13 cellular contexts compared by ENCODE assay signal in the genomic region with DNA sequence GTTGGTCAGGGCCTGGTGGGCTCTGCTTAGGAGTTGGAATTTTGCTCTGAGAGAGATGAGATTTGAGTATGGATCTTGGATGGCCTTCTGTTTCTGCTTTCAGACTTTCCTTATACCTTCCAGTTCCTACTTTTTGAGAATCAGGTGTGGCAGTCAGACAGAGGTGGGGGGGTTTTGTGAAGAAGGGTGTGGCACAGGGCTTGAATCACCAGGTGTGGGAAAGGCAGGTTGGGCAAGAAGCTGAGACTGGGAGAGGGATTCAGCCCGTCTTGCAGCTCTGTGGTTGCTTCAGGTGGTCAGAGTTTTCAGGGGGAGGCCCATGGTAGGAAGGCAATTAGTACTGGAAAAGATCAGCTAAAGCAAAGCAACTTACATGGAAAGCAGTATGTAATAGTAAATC.
DNase-seq lines count a peak whose midpoint lies in the region; ATAC-seq, FAIRE-seq and TF ChIP-seq lines count a peak whose summit lies in the region.
"Had no signal": no experiment of that assay in that cellular context is flagged by ENCODE, and none has a peak within 500 bp of the region (broad histone marks: within the 10 kb centered on the region; RNA-seq: fewer than 3 reads in every experiment).

No MANE protein-coding gene starts in this region.

- no peak overlapping the region for H3K9ac ChIP-seq in BLaER1

- BruUV-seq in Caco-2 (replicated peaks; lab: Mats Ljungman, UMichigan) = no TSS peak

- TF ChIP-seq CTCF in Caco-2 (IDR thresholded peaks at IDR 0.05; ENCODE audit: insufficient read depth in 1 of 2, low read depth in 1 of 2, low read length in 1 of 2, severe bottlenecking in 1 of 2, unreplicated experiment in 1 of 2) (no peak), bronchial epithelial cell (IDR thresholded peaks at IDR 0.05; ENCODE audit: insufficient read depth, low read length, severe bottlenecking) (no peak), neutrophil (IDR thresholded peaks at IDR 0.05) (no peak)

- H3K27ac ChIP-seq in BLaER1 = no peak overlapping the region
- peak overlapping the region; percentile 70 for H3K27ac ChIP-seq in neutrophil
- H3K27ac ChIP-seq: epithelial cell of prostate had no signal

- CTCF ChIA-PET in Caco-2 (lab: Charles Lee) = no interaction called here

- H3K4me2 ChIP-seq in BLaER1 = peak overlapping the region; percentile 73

- no peaks in the 10 kb centered on the region for H3K27me3 ChIP-seq in BLaER1
- no peaks in the 10 kb centered on the region for H3K27me3 ChIP-seq in Caco-2 (replicated peaks; ENCODE audit: control insufficient read depth, insufficient read depth, low read length)
- no peaks in the 10 kb centered on the region for H3K27me3 ChIP-seq in bronchial epithelial cell (ENCODE audit: control insufficient read depth, insufficient read depth, low read length)
- no peaks in the 10 kb centered on the region for H3K27me3 ChIP-seq in neutrophil

- peaks cover 19% of the 10 kb centered on the region for H3K4me1 Mint-ChIP-seq in Caco-2 (ENCODE audit: low read depth, unreplicated experiment)

- intact Hi-C loops in Caco-2 (cut with micrococcal nuclease; ENCODE audit: unreplicated experiment) = loop anchor here (10.0 kb wide), 1 partner anchor 367 kb away; a partner anchor contains a TSS

- POLR2A ChIA-PET in Caco-2 (lab: Charles Lee) = no interaction called here

- H3K9me3 ChIP-seq in BLaER1 (no peaks in the 10 kb centered on the region), Caco-2 (no peaks in the 10 kb centered on the region), neutrophil (no peaks in the 10 kb centered on the region)

- no peaks in the 10 kb centered on the region for H4K20me1 ChIP-seq in BLaER1

- H3K27me3 Mint-ChIP-seq in Caco-2 (ENCODE audit: insufficient read depth, unreplicated experiment) = no peaks in the 10 kb centered on the region

- no peaks in the 10 kb centered on the region for H3K9me3 Mint-ChIP-seq in Caco-2 (ENCODE audit: unreplicated experiment)

- peaks cover 6% of the 10 kb centered on the region for H3K36me3 Mint-ChIP-seq in Caco-2 (ENCODE audit: insufficient read depth, unreplicated experiment)

- H3K4me3 Mint-ChIP-seq in Caco-2 (ENCODE audit: unreplicated experiment) = no peak overlapping the region

- DNase-seq in Caco-2 = no peak
- DNase-seq in bronchial epithelial cell (ENCODE audit: low read depth) = peak; percentile 85
- no peak for DNase-seq in T-helper 9 cell
- DNase-seq in KG1 (lab: John Stamatoyannopoulos, UW) = no peak
- DNase-seq: NCI-H146; stimulated activated CD4-positive, alpha-beta T cell treated with anti-CD3 and anti-CD28 coated beads, Interleukin-12 subunit alpha, Interleukin-12 subunit beta, amount 100 ng/mL, for 4 hours; SW 1271 had no signal

- H3K27ac Mint-ChIP-seq in Caco-2 (ENCODE audit: unreplicated experiment) = peak overlapping the region; percentile 38

- ATAC-seq in GM18867 (IDR thresholded peaks at IDR 0.05; ENCODE audit: unreplicated experiment) (no peak), GM21367 (IDR thresholded peaks at IDR 0.05; ENCODE audit: unreplicated experiment) (no peak)

- H3K4me1 ChIP-seq in BLaER1 (peaks cover 11% of the 10 kb centered on the region), Caco-2 (peaks cover 16% of the 10 kb centered on the region; the same call in 1 of the 2 replicates), neutrophil (ENCODE audit: control insufficient read depth in 1 of 2, insufficient read depth in 1 of 2, low read depth in 1 of 2, low read length in 1 of 2) (peaks cover 19 to 20% of the 10 kb centered on the region in 2 experiments)

- H3K36me3 ChIP-seq in BLaER1 (no peaks in the 10 kb centered on the region), Caco-2 (ENCODE audit: control insufficient read depth, insufficient read depth, low read length) (no peaks in the 10 kb centered on the region), bronchial epithelial cell (ENCODE audit: control insufficient read depth, insufficient read depth, low read length) (no peaks in the 10 kb centered on the region), neutrophil (no peaks in the 10 kb centered on the region)

- H3K4me3 ChIP-seq in BLaER1 (0 out of 2 replicates have a peak overlapping the region, but pooled peaks have one; percentile 49), Caco-2 (ENCODE audit: low read depth, low read length) (no peak overlapping the region), bronchial epithelial cell (ENCODE audit: low read depth, low read length) (no peak overlapping the region), neutrophil (ENCODE audit: low read depth in 1 of 2, low read length in 1 of 2) (peak overlapping the region; percentile 60)

- no peak for FAIRE-seq in bronchial epithelial cell (lab: Jason Lieb, UNC)
- FAIRE-seq: H1 had no signal

Comparison
In these comparisons a context has a peak if more than half of its experiments do, and no peak if none do; other contexts are left out.
1. H3K4me3 ChIP-seq: peak in BLaER1 (single experiment) and neutrophil (2 of 2); none in Caco-2 (single experiment) and bronchial epithelial cell (single experiment).